38 cellular contexts compared by ENCODE assay signal in the genomic region with DNA sequence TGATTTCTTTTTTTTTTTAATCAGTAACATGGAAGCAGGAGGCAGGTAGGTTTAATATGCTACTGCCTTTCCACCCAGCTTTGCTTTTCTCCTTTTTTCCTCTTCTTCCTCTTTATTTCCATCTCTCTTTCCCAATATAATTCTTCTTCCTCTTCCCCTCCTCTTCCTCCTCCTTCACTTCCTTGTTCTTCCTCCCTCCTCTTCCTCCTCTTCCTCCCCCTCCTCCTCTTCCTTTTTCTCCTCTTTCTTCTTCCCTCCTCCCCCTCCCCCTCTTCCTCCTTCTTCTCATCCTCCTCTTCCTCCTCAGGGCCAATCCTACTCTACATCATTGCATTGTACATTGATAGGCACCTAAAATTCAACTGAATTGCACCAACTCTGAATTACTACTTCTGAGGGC. TPM values are rescaled to one million over a fixed set of nuclear protein-coding genes. Genes with fewer than 3 reads are reported as not detected.
"Had no signal": no experiment of that assay in that cellular context is flagged by ENCODE, and none has a peak within 500 bp of the region (broad histone marks: within the 10 kb centered on the region; RNA-seq: fewer than 3 reads in every experiment).

No MANE protein-coding gene starts in this region.

- H3K27me3 ChIP-seq: MG63 had no signal

- H3K4me3 ChIP-seq: MG63 had no signal

- H3K36me3 ChIP-seq: MG63 had no signal

- DNase-seq: Karpas-422, Kasumi-1, MG63, MM.1S, MV-4-11, NCI-H1048, NCI-H1092, NCI-H1092 treated with DMSO at 0.1 percent for 48 hours, NCI-H1105, NCI-H1105 treated with DMSO at 0.1 percent for 48 hours, NCI-H1417, NCI-H1417 treated with DMSO at 0.1 percent for 48 hours, NCI-H1436, NCI-H1436 treated with DMSO at 0.1 percent for 48 hours, NCI-H146, NCI-H1694, NCI-H1694 treated with DMSO at 0.1 percent for 48 hours, NCI-H187, NCI-H187 treated with DMSO at 0.1 percent for 48 hours, NCI-H1930, NCI-H2029, NCI-H2029 treated with DMSO at 0.1 percent for 48 hours, NCI-H2081, NCI-H2081 treated with DMSO at 0.1 percent for 48 hours, NCI-H2107, NCI-H2171, NCI-H2171 treated with DMSO at 0.1 percent for 48 hours, NCI-H2227 treated with DMSO at 0.1 percent for 48 hours, NCI-H226, NCI-H345, NCI-H446, NCI-H446 treated with DMSO at 0.1 percent for 48 hours, NCI-H510A, NCI-H510A treated with DMSO at 0.1 percent for 48 hours, NCI-H524, NCI-H524 treated with DMSO at 0.1 percent for 48 hours had no signal

- H3K9me3 ChIP-seq: MG63 had no signal

RNA-seq across cellular contexts. Expression of gene LRMDA, which starts 41.2 kb away (rescaled TPM):
- total RNA-seq: LHCN-M2, MCF 10A had no signal
